30 cellular contexts compared by ENCODE assay signal in the genomic region with DNA sequence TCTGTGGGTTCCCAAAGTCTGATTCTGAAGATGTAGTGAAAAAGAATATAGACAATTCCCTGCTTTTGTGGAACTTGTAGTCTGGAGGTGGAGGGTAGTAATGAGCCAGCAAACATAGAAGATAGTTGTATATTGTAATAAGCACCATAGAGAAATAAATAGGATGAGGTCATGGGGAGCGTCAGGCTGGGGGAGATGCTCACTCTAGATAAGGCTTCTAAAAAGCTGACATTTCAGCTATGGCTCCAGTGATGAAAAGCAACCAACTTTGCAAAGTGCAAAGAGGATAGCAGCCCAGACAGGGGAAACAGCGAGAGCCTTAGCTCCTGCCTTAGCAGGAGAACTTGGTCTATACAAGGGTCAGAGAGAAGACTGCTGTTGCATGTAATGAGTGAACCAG.
"Had no signal": no experiment of that assay in that cellular context is flagged by ENCODE, and none has a peak within 500 bp of the region (broad histone marks: within the 10 kb centered on the region; RNA-seq: fewer than 3 reads in every experiment).

No MANE protein-coding gene starts in this region.

- H3K36me3 ChIP-seq: esophagus muscularis mucosa, gastrocnemius medialis, heart left ventricle, WERI-Rb-1 had no signal

- H3K4me3 ChIP-seq: body of pancreas, esophagus muscularis mucosa, gastrocnemius medialis, heart left ventricle had no signal

- H3K36me3 Mint-ChIP-seq: activated naive CD8-positive, alpha-beta T cell had no signal

- H3K27ac Mint-ChIP-seq: activated B cell treated with CpG ODN at 0.5 μM for 24 hours; activated CD8-positive, alpha-beta T cell treated with anti-CD3 and anti-CD28 coated beads for 36 hours; activated naive CD8-positive, alpha-beta T cell; activated T-helper 17 cell treated with anti-CD3 and anti-CD28 coated beads, Interleukin-2, amount 50 U/mL, for 72 hours; effector memory CD8-positive, alpha-beta T cell; T-helper 1 cell treated with Interleukin-12 subunit alpha and Interleukin-12 subunit beta and Interleukin-4 antibody, amounts not matched to agents 30 μg/mL and 1 μg/mL, for 36 hours; T-helper 2 cell treated with Interferon-gamma antibody and Interleukin-4, amounts not matched to agents 5 μg/mL and 100 μg/mL, for 36 hours had no signal

- H3K27ac ChIP-seq: body of pancreas, esophagus muscularis mucosa, foreskin keratinocyte, gastrocnemius medialis, heart left ventricle, WERI-Rb-1 had no signal

- H3K27me3 ChIP-seq: body of pancreas, esophagus muscularis mucosa, foreskin keratinocyte, gastrocnemius medialis, heart left ventricle had no signal

- H3K9me3 Mint-ChIP-seq: activated B cell treated with CpG ODN at 0.5 μM for 24 hours; activated CD8-positive, alpha-beta T cell treated with anti-CD3 and anti-CD28 coated beads for 36 hours; activated T-cell treated with anti-CD3 and anti-CD28 coated beads, Interleukin-2, amount 50 U/mL, for 4 hours; activated T-helper 17 cell treated with anti-CD3 and anti-CD28 coated beads, Interleukin-2, amount 50 U/mL, for 72 hours; effector memory CD8-positive, alpha-beta T cell; T-helper 1 cell treated with Interleukin-12 subunit alpha and Interleukin-12 subunit beta and Interleukin-4 antibody, amounts not matched to agents 30 μg/mL and 1 μg/mL, for 36 hours; T-helper 2 cell treated with Interferon-gamma antibody and Interleukin-4, amounts not matched to agents 5 μg/mL and 100 μg/mL, for 36 hours had no signal

- H3K4me1 Mint-ChIP-seq: activated T-helper 17 cell treated with anti-CD3 and anti-CD28 coated beads, Interleukin-2, amount 50 U/mL, for 72 hours had no signal

- H3K9me3 ChIP-seq: body of pancreas, esophagus muscularis mucosa, gastrocnemius medialis, heart left ventricle had no signal

- H3K27me3 Mint-ChIP-seq: activated B cell treated with CpG ODN at 0.5 μM for 24 hours; activated T-helper 17 cell treated with anti-CD3 and anti-CD28 coated beads, Interleukin-2, amount 50 U/mL, for 72 hours had no signal

- DNase-seq: activated B cell treated with CpG ODN at 0.5 μM for 24 hours; activated CD4-positive, alpha-beta T cell treated with anti-CD3 and anti-CD28 coated beads for 48 hours; activated CD4-positive, alpha-beta T cell treated with anti-CD3 and anti-CD28 coated beads, Interleukin-2, amount 50 U/mL, for 1 hour; activated CD4-positive, alpha-beta T cell treated with anti-CD3 and anti-CD28 coated beads, Interleukin-2, amount 50 U/mL, for 48 hours; activated CD8-positive, alpha-beta memory T cell treated with anti-CD3 and anti-CD28 coated beads for 24 hours; activated CD8-positive, alpha-beta T cell treated with anti-CD3 and anti-CD28 coated beads for 36 hours; activated effector memory CD4-positive, alpha-beta T cell treated with Interleukin-2 at 50 U/mL for 16 hours; activated gamma-delta T cell treated with Interleukin-2 at 50 U/mL for 16 hours; activated naive CD4-positive, alpha-beta T cell treated with anti-CD3 and anti-CD28 coated beads, Interleukin-2, amount 50 U/mL, for 16 hours; activated naive CD4-positive, alpha-beta T cell treated with Interleukin-2 at 50 U/mL for 16 hours; activated T-cell treated with anti-CD3 and anti-CD28 coated beads, Interleukin-2, amount 50 U/mL, for 4 hours; amygdala; aorta; body of pancreas; cortex of kidney; dermis blood vessel endothelial cell; effector CD4-positive, alpha-beta T cell; effector memory CD8-positive, alpha-beta T cell; foreskin keratinocyte; gastrocnemius medialis; glutamatergic neuron; heart left ventricle; T1000 had no signal

- H3K4me1 ChIP-seq: body of pancreas, gastrocnemius medialis had no signal

- ATAC-seq: activated CD4-positive, CD25-positive, alpha-beta regulatory T cell treated with anti-CD3 and anti-CD28 coated beads, Interleukin-2, amount 50 U/mL, for 24 hours; activated CD8-positive, alpha-beta T cell treated with anti-CD3 and anti-CD28 coated beads for 36 hours; activated T-cell treated with anti-CD3 and anti-CD28 coated beads, Interleukin-2, amount 50 U/mL, for 4 hours; activated T-helper 17 cell treated with anti-CD3 and anti-CD28 coated beads, Interleukin-2, amount 50 U/mL, for 72 hours; body of pancreas; effector memory CD8-positive, alpha-beta T cell; foreskin keratinocyte; gastrocnemius medialis; heart left ventricle had no signal

- H3K4me3 Mint-ChIP-seq: activated B cell treated with CpG ODN at 0.5 μM for 24 hours; activated CD8-positive, alpha-beta T cell treated with anti-CD3 and anti-CD28 coated beads for 36 hours; activated naive CD8-positive, alpha-beta T cell; activated T-cell treated with anti-CD3 and anti-CD28 coated beads, Interleukin-2, amount 50 U/mL, for 4 hours; activated T-helper 17 cell treated with anti-CD3 and anti-CD28 coated beads, Interleukin-2, amount 50 U/mL, for 72 hours; effector memory CD8-positive, alpha-beta T cell; T-helper 1 cell treated with Interleukin-12 subunit alpha and Interleukin-12 subunit beta and Interleukin-4 antibody, amounts not matched to agents 30 μg/mL and 1 μg/mL, for 36 hours; T-helper 2 cell treated with Interferon-gamma antibody and Interleukin-4, amounts not matched to agents 5 μg/mL and 100 μg/mL, for 36 hours had no signal
